Comparison of ENCODE assay signal across 16 cellular contexts in the genomic region with DNA sequence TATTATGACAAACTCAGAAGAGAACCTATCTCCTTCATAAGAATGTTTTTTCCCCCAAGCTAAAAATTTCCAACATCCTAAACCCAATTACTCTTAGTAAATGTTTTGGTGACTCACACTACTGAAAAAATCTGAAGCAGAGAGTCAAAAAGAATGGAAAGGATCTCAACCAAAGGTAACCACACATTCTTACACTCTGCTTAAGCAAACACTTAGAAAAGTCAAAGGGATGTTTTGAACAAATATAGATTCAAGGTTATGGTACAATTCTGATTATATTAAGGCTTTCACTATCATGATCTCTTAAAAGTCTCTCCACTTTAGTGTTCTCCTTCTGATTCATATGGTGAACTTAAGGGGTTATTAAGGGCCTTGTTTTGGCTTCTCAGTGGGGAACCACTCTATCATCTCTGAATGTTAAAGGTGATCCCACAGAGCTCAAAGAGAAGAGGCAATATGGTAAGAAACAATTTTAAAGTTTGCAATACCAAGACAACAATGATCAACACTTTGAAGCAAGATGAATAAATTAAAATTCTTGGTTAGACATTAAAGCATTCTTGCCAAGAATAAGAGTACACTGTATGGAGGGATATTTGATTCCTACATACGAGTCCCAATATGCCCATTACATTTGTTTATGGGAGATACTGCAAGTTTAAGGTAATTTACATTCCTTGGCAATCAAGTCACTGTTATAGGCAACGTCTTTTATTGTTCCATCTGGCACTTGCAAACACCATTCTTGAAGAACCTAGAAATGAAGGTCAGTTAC.
DNase-seq lines count a peak whose midpoint lies in the region; ATAC-seq, FAIRE-seq and TF ChIP-seq lines count a peak whose summit lies in the region.
"Had no signal": no experiment of that assay in that cellular context is flagged by ENCODE, and none has a peak within 500 bp of the region (broad histone marks: within the 10 kb centered on the region; RNA-seq: fewer than 3 reads in every experiment).

No MANE protein-coding gene starts in this region.

- TF ChIP-seq POLR2A in H54 (IDR thresholded peaks at IDR 0.05; ENCODE audit: low read depth, low read length) = no peak
- TF ChIP-seq POLR2A in suprapubic skin (IDR thresholded peaks at IDR 0.05) = no peak

- no peak overlapping the region for H3K4me2 ChIP-seq in keratinocyte (ENCODE audit: control insufficient read depth, extremely low read depth, insufficient read depth, low read depth, low read length)

- FAIRE-seq in H54 (lab: Jason Lieb, UNC) (no peak), keratinocyte (lab: Jason Lieb, UNC) (peak; percentile 44)

- H3K27ac Mint-ChIP-seq in activated naive CD8-positive, alpha-beta T cell treated with anti-CD3 and anti-CD28 coated beads, Interleukin-2, amount 50 U/mL, for 24 hours = peak overlapping the region; percentile 74
- H3K27ac Mint-ChIP-seq: activated naive CD8-positive, alpha-beta T cell treated with anti-CD3 and anti-CD28 coated beads, Interleukin-2, amount 10 ng/mL, durations not matched to agents 7 days and 5 days had no signal

- dilution Hi-C loops in keratinocyte (cut with MboI; ENCODE audit: extremely low pct_ligation_motif_present, low sequenced_read_pairs) = no loop called here

- H3K27me3 ChIP-seq in keratinocyte (ENCODE audit: control insufficient read depth, extremely low read depth, insufficient read depth, low read length) = no peaks in the 10 kb centered on the region
- no peaks in the 10 kb centered on the region for H3K27me3 ChIP-seq in suprapubic skin
- H3K27me3 ChIP-seq: esophagus squamous epithelium, sigmoid colon had no signal

- H4K20me1 ChIP-seq in keratinocyte (ENCODE audit: control insufficient read depth, extremely low read depth, insufficient read depth, low read length) = no peaks in the 10 kb centered on the region

- TF ChIP-seq CTCF in keratinocyte (optimal IDR thresholded peaks at IDR 0.05 in 1 of 3, IDR thresholded peaks at IDR 0.05 in 1 of 3, conservative IDR thresholded peaks at IDR 0.05 in 1 of 3; ENCODE audit: extremely low read depth in 1 of 3, insufficient read depth in 2 of 3, low read length in 3 of 3) (no peak), suprapubic skin (IDR thresholded peaks at IDR 0.05) (no peak)

- H3K4me3 ChIP-seq in keratinocyte (ENCODE audit: control insufficient read depth in 2 of 3, extremely low read depth in 1 of 3, insufficient read depth in 2 of 3, low read depth in 1 of 3, low read length in 3 of 3) (no peak overlapping the region), suprapubic skin (no peak overlapping the region)
- H3K4me3 ChIP-seq: esophagus squamous epithelium, sigmoid colon had no signal

- H3K36me3 Mint-ChIP-seq in activated naive CD8-positive, alpha-beta T cell treated with anti-CD3 and anti-CD28 coated beads, Interleukin-2, amount 50 U/mL, for 24 hours (ENCODE audit: low read depth) = peaks cover 22% of the 10 kb centered on the region

- H3K9ac ChIP-seq in keratinocyte (ENCODE audit: control insufficient read depth, extremely low read depth, insufficient read depth, low read length) = no peak overlapping the region

- peak; percentile 89 for ATAC-seq in activated naive CD8-positive, alpha-beta T cell treated with anti-CD3 and anti-CD28 coated beads, Interleukin-2, amount 50 U/mL, for 24 hours

- H3K27ac ChIP-seq in keratinocyte (ENCODE audit: control insufficient read depth, insufficient read depth, low read length) (peak overlapping the region; percentile 28), suprapubic skin (no peak overlapping the region)
- H3K27ac ChIP-seq: esophagus squamous epithelium, sigmoid colon, VCaP had no signal

- no peaks in the 10 kb centered on the region for H3K27me3 Mint-ChIP-seq in activated naive CD8-positive, alpha-beta T cell treated with anti-CD3 and anti-CD28 coated beads, Interleukin-2, amount 50 U/mL, for 24 hours
- H3K27me3 Mint-ChIP-seq: activated naive CD8-positive, alpha-beta T cell treated with anti-CD3 and anti-CD28 coated beads, Interleukin-2, amount 10 ng/mL, durations not matched to agents 7 days and 5 days had no signal

- H3K36me3 ChIP-seq in keratinocyte (ENCODE audit: control insufficient read depth in 2 of 2, extremely low read depth in 1 of 2, insufficient read depth in 2 of 2, low read length in 2 of 2) (peaks cover 0 to 12% of the 10 kb centered on the region in 2 experiments), suprapubic skin (peaks cover 24% of the 10 kb centered on the region)

- no peak overlapping the region for H2AFZ ChIP-seq in keratinocyte (ENCODE audit: control insufficient read depth, low read length)

- peak; percentile 63 for DNase-seq in AG08395 (ENCODE audit: low spot score)
- DNase-seq in H54 (ENCODE audit: insufficient read length, low spot score) = peak; percentile 14
- DNase-seq in activated naive CD8-positive, alpha-beta T cell treated with anti-CD3 and anti-CD28 coated beads, Interleukin-2, amount 50 U/mL, for 24 hours = no peak
- DNase-seq in keratinocyte (ENCODE audit: low read depth, low spot score) = no peak
- no peak for DNase-seq in suprapubic skin (ENCODE audit: low spot score in 2 of 2)
- no peak for DNase-seq in NOMO-1 treated with DMSO at 0.1 percent for 48 hours (lab: John Stamatoyannopoulos, UW; ENCODE audit: unreplicated experiment)
- no peak for DNase-seq in stimulated activated CD4-positive, alpha-beta T cell treated with anti-CD3 and anti-CD28 coated beads, Interleukin-12 subunit alpha, Interleukin-12 subunit beta, amount 100 ng/mL, for 4 hours
- DNase-seq in GDM1 (lab: John Stamatoyannopoulos, UW) = no peak
- DNase-seq: activated naive CD8-positive, alpha-beta T cell treated with anti-CD3 and anti-CD28 coated beads, Interleukin-2, amount 10 ng/mL, durations not matched to agents 7 days and 5 days; DMS 273 treated with DMSO at 0.1 percent for 48 hours; esophagus squamous epithelium; NCI-H1105; OCI-M1; sigmoid colon; stimulated activated CD8-positive, alpha-beta memory T cell treated with anti-CD3 and anti-CD28 coated beads, Interleukin-4, amount 100 ng/mL, for 48 hours had no signal

- peaks cover 20% of the 10 kb centered on the region for H3K4me1 Mint-ChIP-seq in activated naive CD8-positive, alpha-beta T cell treated with anti-CD3 and anti-CD28 coated beads, Interleukin-2, amount 50 U/mL, for 24 hours
- H3K4me1 Mint-ChIP-seq: activated naive CD8-positive, alpha-beta T cell treated with anti-CD3 and anti-CD28 coated beads, Interleukin-2, amount 10 ng/mL, durations not matched to agents 7 days and 5 days had no signal

- H3K9me1 ChIP-seq in keratinocyte (ENCODE audit: control insufficient read depth, extremely low read depth, insufficient read depth, low read length) = no peaks in the 10 kb centered on the region

- no peak for TF ChIP-seq EP300 in suprapubic skin (IDR thresholded peaks at IDR 0.05)

- peaks cover 12% of the 10 kb centered on the region for H3K4me1 ChIP-seq in keratinocyte (ENCODE audit: control insufficient read depth, extremely low read depth, insufficient read depth, low read length)
- H3K4me1 ChIP-seq in suprapubic skin = no peaks in the 10 kb centered on the region
- H3K4me1 ChIP-seq: esophagus squamous epithelium, sigmoid colon had no signal

- H3K9me3 ChIP-seq in keratinocyte (ENCODE audit: control insufficient read depth, low read depth, low read length) (no peaks in the 10 kb centered on the region), suprapubic skin (no peaks in the 10 kb centered on the region)
- H3K9me3 ChIP-seq: esophagus squamous epithelium, sigmoid colon had no signal

- H3K4me3 Mint-ChIP-seq in activated naive CD8-positive, alpha-beta T cell treated with anti-CD3 and anti-CD28 coated beads, Interleukin-2, amount 50 U/mL, for 24 hours = no peak overlapping the region
- H3K4me3 Mint-ChIP-seq: activated naive CD8-positive, alpha-beta T cell treated with anti-CD3 and anti-CD28 coated beads, Interleukin-2, amount 10 ng/mL, durations not matched to agents 7 days and 5 days had no signal

- H3K9me3 Mint-ChIP-seq in activated naive CD8-positive, alpha-beta T cell treated with anti-CD3 and anti-CD28 coated beads, Interleukin-2, amount 50 U/mL, for 24 hours = no peaks in the 10 kb centered on the region
- H3K9me3 Mint-ChIP-seq: activated naive CD8-positive, alpha-beta T cell treated with anti-CD3 and anti-CD28 coated beads, Interleukin-2, amount 10 ng/mL, durations not matched to agents 7 days and 5 days had no signal

- 50% methylated on average over 2 of the region's 2 CpGs for WGBS in suprapubic skin

- H3K79me2 ChIP-seq in keratinocyte (ENCODE audit: control insufficient read depth, insufficient read depth, low read length) = no peaks in the 10 kb centered on the region

Comparison
In these comparisons a context has a peak if more than half of its experiments do, and no peak if none do; other contexts are left out.
1. DNase-seq: peak in AG08395 (single experiment) and H54 (single experiment); none in activated naive CD8-positive, alpha-beta T cell treated with anti-CD3 and anti-CD28 coated beads, Interleukin-2, amount 50 U/mL, for 24 hours (single experiment), keratinocyte (single experiment), suprapubic skin (0 of 2), NOMO-1 treated with DMSO at 0.1 percent for 48 hours (single experiment), stimulated activated CD4-positive, alpha-beta T cell treated with anti-CD3 and anti-CD28 coated beads, Interleukin-12 subunit alpha, Interleukin-12 subunit beta, amount 100 ng/mL, for 4 hours (single experiment) and GDM1 (single experiment).